9 cellular contexts compared by ENCODE assay signal in genomic region chr5:149485655-149486615, GRCh38.
DNase-seq lines count a peak whose midpoint lies in the region; ATAC-seq, FAIRE-seq and TF ChIP-seq lines count a peak whose summit lies in the region.
"Had no signal": no experiment of that assay in that cellular context is flagged by ENCODE, and none has a peak within 500 bp of the region (broad histone marks: within the 10 kb centered on the region; RNA-seq: fewer than 3 reads in every experiment).

No MANE protein-coding gene starts in this region.

- no peak overlapping the region for H4K91ac ChIP-seq in H9 (ENCODE audit: insufficient read length, low read depth, low read length)

- no peaks in the 10 kb centered on the region for H3K9me3 Mint-ChIP-seq in type B pancreatic cell
- H3K9me3 Mint-ChIP-seq in H9, result no peaks in the 10 kb centered on the region

- H3K23ac ChIP-seq in H9 (ENCODE audit: insufficient read length, low read depth, low read length), result no peak overlapping the region

- no peak overlapping the region for H2BK120ac ChIP-seq in H9 (ENCODE audit: low read depth, low read length, poor library complexity, severe bottlenecking)

- no peak overlapping the region for H3K56ac ChIP-seq in H9 (ENCODE audit: insufficient read length, low read depth, low read length)

- no peak overlapping the region for H3K4me3 ChIP-seq in astrocyte of the spinal cord (ENCODE audit: low read depth, low read length)

- H3K79me2 ChIP-seq in H9 (ENCODE audit: insufficient read depth, low read length), result no peaks in the 10 kb centered on the region

- in situ Hi-C loops in astrocyte of the spinal cord (cut with HindIII; ENCODE audit: low sequenced_read_pairs), result no loop called here

- no peak overlapping the region for H2BK12ac ChIP-seq in H9 (ENCODE audit: insufficient read length, low read depth, low read length)

- no peak overlapping the region for H3K14ac ChIP-seq in H9 (ENCODE audit: insufficient read depth, low read length)

- no peaks in the 10 kb centered on the region for H4K20me1 ChIP-seq in H9 (ENCODE audit: control insufficient read depth, insufficient read depth, insufficient read length)

- no peaks in the 10 kb centered on the region for H3K23me2 ChIP-seq in H9 (ENCODE audit: insufficient read length, low read depth, low read length, poor library complexity, severe bottlenecking)

- no peak overlapping the region for H3K4me2 ChIP-seq in H9 (ENCODE audit: insufficient read depth, insufficient read length, low read length)

- no peak overlapping the region for H4K8ac ChIP-seq in H9 (replicated peaks; ENCODE audit: insufficient read length, low read depth, low read length)

- peak; percentile 85 for FAIRE-seq in HTR-8/SVneo (lab: Jason Lieb, UNC)
- FAIRE-seq: colon had no signal

- no peaks in the 10 kb centered on the region for H3K9me3 ChIP-seq in T-helper 17 cell (ENCODE audit: control insufficient read depth, low read length, poor library complexity, severe bottlenecking)
- H3K9me3 ChIP-seq in H9 (ENCODE audit: control insufficient read depth, low read depth, low read length), result no peaks in the 10 kb centered on the region

- ATAC-seq in T-helper 17 cell (no peak), HG03378 (IDR thresholded peaks at IDR 0.05; ENCODE audit: unreplicated experiment) (no peak)

- H3K18ac ChIP-seq in H9 (ENCODE audit: insufficient read length, low read depth, low read length), result no peak overlapping the region

- H4K5ac ChIP-seq in H9 (ENCODE audit: insufficient read length, low read depth, low read length), result no peak overlapping the region

- H3K9ac ChIP-seq in H9 (ENCODE audit: extremely low read depth, insufficient read length, low read length), result no peak overlapping the region

- no CpG with 5 or more reads among the region's 2 CpGs for WGBS in H9 (ENCODE audit: extremely low coverage, insufficient read length, low lambda C conversion rate)

- no peak overlapping the region for H2BK20ac ChIP-seq in H9 (ENCODE audit: low read depth, low read length, poor library complexity, severe bottlenecking)

- no peaks in the 10 kb centered on the region for H3K27me3 ChIP-seq in H9 (ENCODE audit: insufficient read depth, low read length)

- H3K4me3 Mint-ChIP-seq in type B pancreatic cell (peak overlapping the region; percentile 20), T-helper 17 cell (no peak overlapping the region), H9 (no peak overlapping the region)

- H3K79me1 ChIP-seq in H9 (ENCODE audit: insufficient read depth, low read depth, low read length, poor library complexity, severe bottlenecking), result no peaks in the 10 kb centered on the region

- DNase-seq in AG08396 (ENCODE audit: low spot score), result peak; percentile 74
- peak; percentile 83 for DNase-seq in HTR-8/SVneo (ENCODE audit: insufficient read length, low spot score)
- peak; percentile 99 for DNase-seq in astrocyte of the spinal cord (ENCODE audit: low read depth, low spot score)
- peak; percentile 100 for DNase-seq in kidney tubule cell (ENCODE audit: low spot score)
- DNase-seq in type B pancreatic cell (ENCODE audit: extremely low spot score, unreplicated experiment), result no peak
- no peak for DNase-seq in T-helper 17 cell
- no peak for DNase-seq in H9

- no peak overlapping the region for H3K27ac ChIP-seq in H9 (ENCODE audit: insufficient read length, low read depth, low read length)

- no peak overlapping the region for H2BK5ac ChIP-seq in H9 (ENCODE audit: insufficient read length, low read length)

- H3K4me1 Mint-ChIP-seq in type B pancreatic cell (ENCODE audit: unreplicated experiment) (peaks cover 25% of the 10 kb centered on the region), T-helper 17 cell (peaks cover 7% of the 10 kb centered on the region), H9 (peaks cover 0 to 4% of the 10 kb centered on the region in 2 experiments; a peak in 1 of 4 replicates)

- no peak overlapping the region for H2AFZ ChIP-seq in H9 (ENCODE audit: low read length)

- TF ChIP-seq CTCF in astrocyte of the spinal cord (IDR thresholded peaks at IDR 0.05; ENCODE audit: low read depth, low read length), result no peak
- no peak for TF ChIP-seq CTCF in type B pancreatic cell (conservative IDR thresholded peaks at IDR 0.05)
- TF ChIP-seq CTCF in H9 (conservative IDR thresholded peaks at IDR 0.05), result no peak

- H3T11ph ChIP-seq in H9 (ENCODE audit: low read length), result no peak overlapping the region

- H3K36me3 Mint-ChIP-seq in type B pancreatic cell (no peaks in the 10 kb centered on the region), T-helper 17 cell (ENCODE audit: low read depth) (no peaks in the 10 kb centered on the region), H9 (ENCODE audit: insufficient read depth in 1 of 3, low read depth in 3 of 3) (no peaks in the 10 kb centered on the region)

- H3K27me3 Mint-ChIP-seq in type B pancreatic cell (no peaks in the 10 kb centered on the region), T-helper 17 cell (peaks cover 8% of the 10 kb centered on the region), H9 (ENCODE audit: low read depth) (peaks cover 2% of the 10 kb centered on the region; the same call in 1 of the 2 replicates)

- H2AK5ac ChIP-seq in H9 (ENCODE audit: insufficient read length, low read length), result no peak overlapping the region

- H3K4ac ChIP-seq in H9 (ENCODE audit: low read depth, low read length), result no peak overlapping the region

- H2BK15ac ChIP-seq in H9 (ENCODE audit: low read depth, low read length), result no peak overlapping the region

- H3K4me1 ChIP-seq in H9 (ENCODE audit: insufficient read depth, low read length), result no peaks in the 10 kb centered on the region

- H3K27ac Mint-ChIP-seq in type B pancreatic cell (peak overlapping the region; percentile 86), T-helper 17 cell (no peak overlapping the region), H9 (no peak overlapping the region)

Comparison
In these comparisons a context has a peak if more than half of its experiments do, and no peak if none do; other contexts are left out.
1. DNase-seq: peak in AG08396 (single experiment), HTR-8/SVneo (single experiment), astrocyte of the spinal cord (single experiment) and kidney tubule cell (single experiment); none in type B pancreatic cell (single experiment), T-helper 17 cell (0 of 3) and H9 (single experiment).